19 cellular contexts compared by ENCODE assay signal in genomic region chr9:118674942-118675341, GRCh38.
"Had no signal": no experiment of that assay in that cellular context is flagged by ENCODE, and none has a peak within 500 bp of the region (broad histone marks: within the 10 kb centered on the region; RNA-seq: fewer than 3 reads in every experiment).

No MANE protein-coding gene starts in this region.

- ATAC-seq: activated CD4-positive, alpha-beta T cell treated with anti-CD3 and anti-CD28 coated beads for 36 hours; foreskin keratinocyte; naive thymus-derived CD4-positive, alpha-beta T cell; right lobe of liver; stimulated activated memory B cell treated with anti-CD40 and anti-IgM and Interleukin-4, amounts not matched to agents 10 μg/mL and 1 μg/mL and 100 μg/mL, for 72 hours had no signal

- DNase-seq: activated B cell treated with CpG ODN at 0.5 μM for 24 hours; activated CD4-positive, alpha-beta T cell treated with anti-CD3 and anti-CD28 coated beads for 36 hours; activated CD4-positive, alpha-beta T cell treated with anti-CD3 and anti-CD28 coated beads, Interleukin-2, amount 50 U/mL, for 4 hours; activated CD8-positive, alpha-beta memory T cell treated with anti-CD3 and anti-CD28 coated beads for 24 hours; activated naive CD4-positive, alpha-beta T cell treated with Interleukin-2 at 50 U/mL for 16 hours; activated naive CD8-positive, alpha-beta T cell treated with anti-CD3 and anti-CD28 coated beads for 36 hours; activated T-cell treated with anti-CD3 and anti-CD28 coated beads, Interleukin-2, amount 50 U/mL, for 48 hours; central memory CD4-positive, alpha-beta T cell; effector memory CD4-positive, alpha-beta T cell; foreskin keratinocyte; left ventricle myocardium inferior; naive thymus-derived CD4-positive, alpha-beta T cell; posterior cingulate gyrus; right lobe of liver; stimulated activated CD4-positive, alpha-beta T cell treated with anti-CD3 and anti-CD28 coated beads, Interleukin-1b, Interleukin-23, amount 100 ng/mL, for 48 hours; stomach; transverse colon; uterus had no signal
